Comparison of ENCODE assay signal across 1 cellular context in genomic region chr21:15638856-15639549, GRCh38.
TF ChIP-seq lines count a peak whose summit lies in the region.

No MANE protein-coding gene starts in this region.

TF ChIP-seq in H1, 55 proteins besides CTCF, POLR2A, EP300 and RAD21 (continued from another document):
- TF ChIP-seq CHD7 (IDR thresholded peaks at IDR 0.05; ENCODE audit: insufficient replicate concordance, low read length): no peak
TF ChIP-seq in H1: peak in this region for 1.
